In genomic region chr15:34795267-34796081, GRCh38 we compare ENCODE assay signal across 8 cellular contexts. TPM values are rescaled to one million over a fixed set of nuclear protein-coding genes. Genes with fewer than 3 reads are reported as not detected.
DNase-seq lines count a peak whose midpoint lies in the region; ATAC-seq and TF ChIP-seq lines count a peak whose summit lies in the region.

Gene ACTC1 (minus strand): TSS chr15:34795549. CDS start chr15:34794808, 741 bp downstream.

- H3K4me1 Mint-ChIP-seq in stimulated activated naive CD8-positive, alpha-beta T cell treated with anti-CD3 and anti-CD28 coated beads, Interleukin-15, amount 100 ng/mL, for 72 hours: peaks cover 13% of the 10 kb centered on the region

- peaks cover 28% of the 10 kb centered on the region for H3K27me3 ChIP-seq in HUES48 (ENCODE audit: control insufficient read depth, insufficient read depth, low read length)
- no peaks in the 10 kb centered on the region for H3K27me3 ChIP-seq in body of pancreas
- H3K27me3 ChIP-seq in iPS-20b (ENCODE audit: insufficient read depth, low read length): peaks cover 37% of the 10 kb centered on the region

- intact Hi-C loops in body of pancreas (cut with DNase I): no loop called here

- no peaks in the 10 kb centered on the region for H3K9me3 ChIP-seq in HUES48 (ENCODE audit: control insufficient read depth, insufficient read depth, low read length)
- no peaks in the 10 kb centered on the region for H3K9me3 ChIP-seq in body of pancreas
- no peaks in the 10 kb centered on the region for H3K9me3 ChIP-seq in iPS-20b (ENCODE audit: insufficient read depth, low read depth, low read length)

- peak; percentile 84 for ATAC-seq in body of pancreas
- ATAC-seq in stimulated activated naive CD8-positive, alpha-beta T cell treated with anti-CD3 and anti-CD28 coated beads, Interleukin-15, amount 100 ng/mL, for 72 hours: peak; percentile 20
- no peak for ATAC-seq in HG03521 (IDR thresholded peaks at IDR 0.05; ENCODE audit: unreplicated experiment)

- H3K27ac ChIP-seq in HUES48 (ENCODE audit: low read depth, low read length) (no peak within 1 kb of the TSS), body of pancreas (no peak within 1 kb of the TSS), iPS-20b (ENCODE audit: low read length) (no peak within 1 kb of the TSS)

- TF ChIP-seq POLR2A in body of pancreas (IDR thresholded peaks at IDR 0.05): no peak

- H3K4me3 Mint-ChIP-seq in stimulated activated naive CD8-positive, alpha-beta T cell treated with anti-CD3 and anti-CD28 coated beads, Interleukin-15, amount 100 ng/mL, for 72 hours: no peak within 1 kb of the TSS

- DNase-seq in body of pancreas (peak; percentile 38 to 59 (median 48)), NCI-H1930 (lab: John Stamatoyannopoulos, UW) (no peak), T-helper 1 cell (no peak), NCI-H2029 treated with DMSO at 0.1 percent for 48 hours (lab: John Stamatoyannopoulos, UW) (no peak)
- DNase-seq in stimulated activated naive CD8-positive, alpha-beta T cell treated with anti-CD3 and anti-CD28 coated beads, Interleukin-15, amount 100 ng/mL, for 72 hours: no peak

- peak within 1 kb of the TSS; percentile 60 for H3K4me3 ChIP-seq in HUES48 (ENCODE audit: low read depth, low read length)
- no peak within 1 kb of the TSS for H3K4me3 ChIP-seq in body of pancreas
- H3K4me3 ChIP-seq in iPS-20b (ENCODE audit: low read length): peak within 1 kb of the TSS; percentile 77

- no peaks in the 10 kb centered on the region for H3K9me3 Mint-ChIP-seq in stimulated activated naive CD8-positive, alpha-beta T cell treated with anti-CD3 and anti-CD28 coated beads, Interleukin-15, amount 100 ng/mL, for 72 hours

- H3K27me3 Mint-ChIP-seq in stimulated activated naive CD8-positive, alpha-beta T cell treated with anti-CD3 and anti-CD28 coated beads, Interleukin-15, amount 100 ng/mL, for 72 hours: peaks cover 86% of the 10 kb centered on the region

- H3K4me1 ChIP-seq in HUES48 (ENCODE audit: control insufficient read depth, insufficient read depth, low read length): peaks cover 5% of the 10 kb centered on the region; the same call in 1 of the 2 replicates
- H3K4me1 ChIP-seq in body of pancreas: peaks cover 18% of the 10 kb centered on the region
- H3K4me1 ChIP-seq in iPS-20b (ENCODE audit: insufficient read depth, low read length): peaks cover 14% of the 10 kb centered on the region

- no peak within 1 kb of the TSS for H3K27ac Mint-ChIP-seq in stimulated activated naive CD8-positive, alpha-beta T cell treated with anti-CD3 and anti-CD28 coated beads, Interleukin-15, amount 100 ng/mL, for 72 hours

- H3K9ac ChIP-seq in HUES48 (ENCODE audit: low read depth, low read length): peak within 1 kb of the TSS; percentile 64
- H3K9ac ChIP-seq in iPS-20b (ENCODE audit: low read depth, low read length): peak within 1 kb of the TSS; percentile 90

- peaks cover 22% of the 10 kb centered on the region for H3K36me3 ChIP-seq in HUES48 (ENCODE audit: control insufficient read depth, insufficient read depth, low read length)
- no peaks in the 10 kb centered on the region for H3K36me3 ChIP-seq in body of pancreas (replicated peaks in 1 of 2; ENCODE audit: insufficient read depth in 1 of 2, low read depth in 2 of 2)
- peaks cover 37% of the 10 kb centered on the region for H3K36me3 ChIP-seq in iPS-20b (ENCODE audit: insufficient read depth, low read depth, low read length)

- 5 to 13% methylated on average over 33 to 39 of the region's 44 CpGs for whole genome bisulfite sequencing in body of pancreas, 2 donors

- peak in 1 of 7 experiments; percentile 7 for TF ChIP-seq CTCF in body of pancreas (IDR thresholded peaks at IDR 0.05)

RNA-seq across cellular contexts. Expression of gene ACTC1, which starts in this region (rescaled TPM):
- 1 to 10 TPM; 1.6 to 2.1 TPM for total RNA-seq in body of pancreas

Comparison
In these comparisons a context has a peak if more than half of its experiments do, and no peak if none do; other contexts are left out.
1. H3K4me3 ChIP-seq: peak in HUES48 (single experiment) and iPS-20b (single experiment); none in body of pancreas (0 of 2).
2. DNase-seq: peak in body of pancreas (4 of 4); none in stimulated activated naive CD8-positive, alpha-beta T cell treated with anti-CD3 and anti-CD28 coated beads, Interleukin-15, amount 100 ng/mL, for 72 hours (0 of 2), NCI-H1930 (0 of 2), T-helper 1 cell (0 of 5) and NCI-H2029 treated with DMSO at 0.1 percent for 48 hours (single experiment).